ENCODE assay signal across 2 cellular contexts in genomic region chr5:78050888-78051287, GRCh38.
A peak's percentile ranks its signal among the peaks of the same experiment; 100 is the strongest.
TF ChIP-seq lines count a peak whose summit lies in the region.

No MANE protein-coding gene starts in this region.

TF ChIP-seq in A549, 52 proteins besides CTCF, POLR2A, EP300 and RAD21 (continued from another document):
- TF ChIP-seq HMGXB4 (CRISPR knock-in tag; IDR thresholded peaks at IDR 0.05; ENCODE audit: borderline replicate concordance) (no peak), ZC3H11A (IDR thresholded peaks at IDR 0.05) (no peak), JUN (IDR thresholded peaks at IDR 0.05) (no peak), HDAC2 (IDR thresholded peaks at IDR 0.05) (no peak), RARB (CRISPR knock-in tag; IDR thresholded peaks at IDR 0.05) (no peak), RCOR1 (IDR thresholded peaks at IDR 0.05; ENCODE audit: low read depth, low read length) (no peak), ESRRA (IDR thresholded peaks at IDR 0.05; ENCODE audit: borderline replicate concordance, low read length) (no peak), KDM5A (IDR thresholded peaks at IDR 0.05) (no peak), HOXB5 (CRISPR knock-in tag; IDR thresholded peaks at IDR 0.05) (no peak), CBX8 (IDR thresholded peaks at IDR 0.05) (no peak), POLR2AphosphoS2 (conservative IDR thresholded peaks at IDR 0.05; ENCODE audit: low read length) (no peak), HEYL (CRISPR knock-in tag; IDR thresholded peaks at IDR 0.05) (no peak), ZFP36 (IDR thresholded peaks at IDR 0.05; ENCODE audit: borderline replicate concordance, partially characterized antibody) (no peak), ZNF302 (CRISPR knock-in tag; IDR thresholded peaks at IDR 0.05) (no peak), E2F6 (IDR thresholded peaks at IDR 0.05; ENCODE audit: borderline replicate concordance, low read depth) (no peak), USF2 (IDR thresholded peaks at IDR 0.05) (no peak), ELK1 (IDR thresholded peaks at IDR 0.05; ENCODE audit: low read depth, low read length) (no peak), ATOH8 (CRISPR knock-in tag; IDR thresholded peaks at IDR 0.05; ENCODE audit: low read depth) (no peak), SREBF2 (IDR thresholded peaks at IDR 0.05) (no peak), TP53 (CRISPR knock-in tag; IDR thresholded peaks at IDR 0.05) (no peak), FOSL2 (IDR thresholded peaks at IDR 0.05) (no peak), FOSL2 (CRISPR knock-in tag; IDR thresholded peaks at IDR 0.05) (peak; percentile 63), PHF8 (IDR thresholded peaks at IDR 0.05; ENCODE audit: borderline replicate concordance, low read depth) (no peak), RNF2 (IDR thresholded peaks at IDR 0.05; ENCODE audit: borderline replicate concordance, low read depth) (no peak), REST (IDR thresholded peaks at IDR 0.05) (no peak), FOXS1 (CRISPR knock-in tag; IDR thresholded peaks at IDR 0.05) (no peak), EHMT2 (IDR thresholded peaks at IDR 0.05; ENCODE audit: low read depth) (no peak), KDM1A (IDR thresholded peaks at IDR 0.05; ENCODE audit: low read depth) (no peak), HOXA7 (CRISPR knock-in tag; IDR thresholded peaks at IDR 0.05) (no peak)

TF ChIP-seq in HEK293, 187 proteins besides CTCF, POLR2A, EP300 and RAD21 (continued from another document):
- no peak for TF ChIP-seq KLF1 (tag by site-specific recombination; IDR thresholded peaks at IDR 0.05)
- TF ChIP-seq ZNF223 (tag by site-specific recombination; IDR thresholded peaks at IDR 0.05), result no peak
- TF ChIP-seq ZNF112 (tag by site-specific recombination; IDR thresholded peaks at IDR 0.05), result no peak
- peak; percentile 75 for TF ChIP-seq WT1 (tag by site-specific recombination; IDR thresholded peaks at IDR 0.05)
- peak; percentile 84 for TF ChIP-seq OVOL3 (tag by site-specific recombination; IDR thresholded peaks at IDR 0.05)
- 0 out of 2 replicates have a peak, but pooled peaks have one; percentile 34 for TF ChIP-seq ZNF350 (tag by site-specific recombination; IDR thresholded peaks at IDR 0.05)
- no peak for TF ChIP-seq ZNF266 (tag by site-specific recombination; IDR thresholded peaks at IDR 0.05; ENCODE audit: low read depth)
- no peak for TF ChIP-seq ZNF664 (tag by site-specific recombination; IDR thresholded peaks at IDR 0.05)
- TF ChIP-seq KLF7 (tag by site-specific recombination; IDR thresholded peaks at IDR 0.05; ENCODE audit: borderline replicate concordance), result no peak
- no peak for TF ChIP-seq ZNF645 (tag by site-specific recombination; IDR thresholded peaks at IDR 0.05)
- peak; percentile 87 for TF ChIP-seq BCL6B (tag by site-specific recombination; IDR thresholded peaks at IDR 0.05)
- TF ChIP-seq ZBTB1 (tag by site-specific recombination; IDR thresholded peaks at IDR 0.05), result 0 out of 2 replicates have a peak, but pooled peaks have one; percentile 53
- no peak for TF ChIP-seq ZNF239 (tag by site-specific recombination; IDR thresholded peaks at IDR 0.05)
- no peak for TF ChIP-seq ZNF133 (tag by site-specific recombination; IDR thresholded peaks at IDR 0.05)
- TF ChIP-seq ZNF514 (tag by site-specific recombination; IDR thresholded peaks at IDR 0.05), result no peak
- TF ChIP-seq ZBTB17 (tag by site-specific recombination; IDR thresholded peaks at IDR 0.05), result peak; percentile 74
- no peak for TF ChIP-seq ZNF549 (tag by site-specific recombination; IDR thresholded peaks at IDR 0.05)
- no peak for TF ChIP-seq ZNF292 (tag by site-specific recombination; IDR thresholded peaks at IDR 0.05; ENCODE audit: borderline replicate concordance, low read depth)
- 0 out of 2 replicates have a peak, but pooled peaks have one; percentile 23 for TF ChIP-seq KLF10 (tag by site-specific recombination; IDR thresholded peaks at IDR 0.05)
- TF ChIP-seq GLIS1 (tag by site-specific recombination; IDR thresholded peaks at IDR 0.05), result no peak
- peak; percentile 53; the same call in 1 of the 2 replicates for TF ChIP-seq ATF2 (tag by site-specific recombination; IDR thresholded peaks at IDR 0.05; ENCODE audit: low read depth)
- TF ChIP-seq MYNN (tag by site-specific recombination; IDR thresholded peaks at IDR 0.05; ENCODE audit: borderline replicate concordance), result peak; percentile 70
- TF ChIP-seq GLIS2 (tag by site-specific recombination; IDR thresholded peaks at IDR 0.05), result no peak
- 0 out of 2 replicates have a peak, but pooled peaks have one; percentile 26 for TF ChIP-seq ZNF24 (tag by site-specific recombination; IDR thresholded peaks at IDR 0.05)
- peak; percentile 48; the same call in 1 of the 2 replicates for TF ChIP-seq PRDM4 (tag by site-specific recombination; IDR thresholded peaks at IDR 0.05)
- TF ChIP-seq ZNF585B (tag by site-specific recombination; IDR thresholded peaks at IDR 0.05), result no peak
- no peak for TF ChIP-seq ZNF175 (tag by site-specific recombination; IDR thresholded peaks at IDR 0.05)
- peak; percentile 57; the same call in 1 of the 2 replicates for TF ChIP-seq ZXDB (tag by site-specific recombination; IDR thresholded peaks at IDR 0.05)
- peak; percentile 22; the same call in 1 of the 2 replicates for TF ChIP-seq ZNF398 (tag by site-specific recombination; IDR thresholded peaks at IDR 0.05)
- TF ChIP-seq PRDM6 (tag by site-specific recombination; IDR thresholded peaks at IDR 0.05), result peak; percentile 95
- no peak; the same call in 1 of the 2 replicates for TF ChIP-seq TCF7L2 (IDR thresholded peaks at IDR 0.05; ENCODE audit: borderline replicate concordance, low read depth, low read length)
- peak; percentile 84 for TF ChIP-seq FEZF1 (tag by site-specific recombination; IDR thresholded peaks at IDR 0.05)
- peak; percentile 87 for TF ChIP-seq GLI2 (tag by site-specific recombination; IDR thresholded peaks at IDR 0.05; ENCODE audit: borderline replicate concordance, low read depth)
- TF ChIP-seq ZNF132 (tag by site-specific recombination; IDR thresholded peaks at IDR 0.05; ENCODE audit: borderline replicate concordance), result no peak
- TF ChIP-seq ZNF214 (tag by site-specific recombination; IDR thresholded peaks at IDR 0.05; ENCODE audit: borderline replicate concordance), result no peak
- TF ChIP-seq ZNF48 (tag by site-specific recombination; IDR thresholded peaks at IDR 0.05), result no peak
- no peak; the same call in 1 of the 2 replicates for TF ChIP-seq ZBTB8A (tag by site-specific recombination; IDR thresholded peaks at IDR 0.05)
- no peak for TF ChIP-seq SALL2 (tag by site-specific recombination; IDR thresholded peaks at IDR 0.05; ENCODE audit: borderline replicate concordance)
- TF ChIP-seq SP3 (tag by site-specific recombination; IDR thresholded peaks at IDR 0.05), result no peak
- TF ChIP-seq ZNF629 (tag by site-specific recombination; IDR thresholded peaks at IDR 0.05), result peak; percentile 42
- TF ChIP-seq HOXD13 (CRISPR knock-in tag; IDR thresholded peaks at IDR 0.05; ENCODE audit: borderline replicate concordance), result 0 out of 2 replicates have a peak, but pooled peaks have one; percentile 45
- TF ChIP-seq GFI1B (tag by site-specific recombination; IDR thresholded peaks at IDR 0.05), result peak; percentile 56; the same call in 1 of the 2 replicates
- peak; percentile 57; the same call in 1 of the 2 replicates for TF ChIP-seq IKZF3 (tag by site-specific recombination; IDR thresholded peaks at IDR 0.05)
- 0 out of 2 replicates have a peak, but pooled peaks have one; percentile 23 for TF ChIP-seq ZNF449 (tag by site-specific recombination; IDR thresholded peaks at IDR 0.05)
- TF ChIP-seq BCL11A (tag by site-specific recombination; IDR thresholded peaks at IDR 0.05; ENCODE audit: low read depth), result peak; percentile 68; the same call in 1 of the 2 replicates
- TF ChIP-seq OSR2 (tag by site-specific recombination; IDR thresholded peaks at IDR 0.05), result peak; percentile 78
- TF ChIP-seq ZNF843 (tag by site-specific recombination; IDR thresholded peaks at IDR 0.05), result peak; percentile 84
- TF ChIP-seq BCL11B (tag by site-specific recombination; IDR thresholded peaks at IDR 0.05; ENCODE audit: low read depth), result peak; percentile 69; the same call in 1 of the 2 replicates
